In genomic region chr14:34715108-34715863, GRCh38 we compare ENCODE assay signal across 8 cellular contexts. TPM values are rescaled to one million over a fixed set of nuclear protein-coding genes. Genes with fewer than 3 reads are reported as not detected.
DNase-seq lines count a peak whose midpoint lies in the region; ATAC-seq and TF ChIP-seq lines count a peak whose summit lies in the region.

No MANE protein-coding gene starts in this region.

- H3K27me3 Mint-ChIP-seq in CD14-positive monocyte (ENCODE audit: low read depth in 3 of 3) (peaks cover 4 to 11% (median 8%) of the 10 kb centered on the region in 3 donors), neural crest cell (ENCODE audit: low read depth) (peaks cover 11% of the 10 kb centered on the region)

- H3K4me3 Mint-ChIP-seq in CD14-positive monocyte = peak overlapping the region; percentile 83 to 89
- peak overlapping the region; percentile 64 for H3K4me3 Mint-ChIP-seq in neural crest cell

- H3K36me3 ChIP-seq in MM.1S (replicated peaks; ENCODE audit: insufficient read depth, low read length) = no peaks in the 10 kb centered on the region
- H3K36me3 ChIP-seq in ectodermal cell (ENCODE audit: control insufficient read depth, insufficient read depth, low read length) = peaks cover 6% of the 10 kb centered on the region

- no peaks in the 10 kb centered on the region for H3K9me2 ChIP-seq in MM.1S (replicated peaks; ENCODE audit: insufficient read depth, low read length)

- peak overlapping the region; percentile 40; the same call in 1 of the 2 replicates for H3K9ac ChIP-seq in MM.1S (ENCODE audit: low read length)

- H3K36me3 Mint-ChIP-seq in CD14-positive monocyte (no peaks in the 10 kb centered on the region), neural crest cell (ENCODE audit: low read depth) (peaks cover 3% of the 10 kb centered on the region)

- H3K4me1 Mint-ChIP-seq in CD14-positive monocyte = peaks cover 20% of the 10 kb centered on the region
- H3K4me1 Mint-ChIP-seq in neural crest cell = peaks cover 19% of the 10 kb centered on the region

- H4K20me1 ChIP-seq in MM.1S (ENCODE audit: insufficient read depth, low read length) = no peaks in the 10 kb centered on the region

- H3K4me3 ChIP-seq in MM.1S (ENCODE audit: low read length) = peak overlapping the region; percentile 46; the same call in 1 of the 2 replicates
- peak overlapping the region; percentile 73 for H3K4me3 ChIP-seq in ectodermal cell (ENCODE audit: insufficient read depth, low read depth, low read length)

- no peaks in the 10 kb centered on the region for H3K27me3 ChIP-seq in MM.1S (replicated peaks; ENCODE audit: insufficient read depth, low read length)
- peaks cover 8% of the 10 kb centered on the region for H3K27me3 ChIP-seq in ectodermal cell (ENCODE audit: control insufficient read depth, insufficient read depth, low read length, poor library complexity, severe bottlenecking)

- TF ChIP-seq CTCF in CD14-positive monocyte (IDR thresholded peaks at IDR 0.05) (no peak), MM.1S (IDR thresholded peaks at IDR 0.05; ENCODE audit: low read length) (no peak), neural crest cell (conservative IDR thresholded peaks at IDR 0.05) (no peak)

- H3K4me1 ChIP-seq in MM.1S (ENCODE audit: low read length) (peaks cover 19% of the 10 kb centered on the region), ectodermal cell (ENCODE audit: control insufficient read depth, insufficient read depth, low read length) (peaks cover 5% of the 10 kb centered on the region)

- intact Hi-C loops in CD14-positive monocyte (cut with micrococcal nuclease) = no loop called here

- peaks cover 28% of the 10 kb centered on the region for H3K79me2 ChIP-seq in MM.1S (ENCODE audit: low read length)

- ATAC-seq in GM21447 (IDR thresholded peaks at IDR 0.05; ENCODE audit: unreplicated experiment) (no peak), HG03457 (IDR thresholded peaks at IDR 0.05; ENCODE audit: unreplicated experiment) (no peak)

- H3K4me2 ChIP-seq in MM.1S (ENCODE audit: low read depth, low read length) = peak overlapping the region; percentile 46

- H3K9me3 ChIP-seq in MM.1S (replicated peaks; ENCODE audit: insufficient read depth, low read length) = no peaks in the 10 kb centered on the region
- no peaks in the 10 kb centered on the region for H3K9me3 ChIP-seq in ectodermal cell (ENCODE audit: control insufficient read depth, low read length)

- WGBS in ectodermal cell, 2 experiments = 81 to 84% methylated on average over 8 to 9 of the region's 9 CpGs

- no peaks in the 10 kb centered on the region for H3K9me3 Mint-ChIP-seq in CD14-positive monocyte
- H3K9me3 Mint-ChIP-seq in neural crest cell = no peaks in the 10 kb centered on the region

- H3F3A ChIP-seq in MM.1S (ENCODE audit: insufficient read depth, low read length) = peaks cover 3% of the 10 kb centered on the region; the same call in 1 of the 2 replicates

- no peak overlapping the region for H2AFZ ChIP-seq in MM.1S (ENCODE audit: low read length)

- no peak for DNase-seq in CD14-positive monocyte (ENCODE audit: low spot score)
- no peak for DNase-seq in MM.1S
- no peak for DNase-seq in neural crest cell (ENCODE audit: low read depth, low spot score)
- no peak for DNase-seq in HPDE6-E6E7 (ENCODE audit: extremely low spot score)
- DNase-seq in NCI-H524 treated with DMSO at 0.1 percent for 48 hours (lab: John Stamatoyannopoulos, UW) = no peak

- no peak overlapping the region for H3K27ac ChIP-seq in MM.1S (ENCODE audit: low read length)
- H3K27ac ChIP-seq in ectodermal cell (ENCODE audit: insufficient read depth, low read depth, low read length, poor library complexity, severe bottlenecking) = no peak overlapping the region

- peak overlapping the region in 2 of 7 donors; percentile 4 to 46 for H3K27ac Mint-ChIP-seq in CD14-positive monocyte
- no peak overlapping the region for H3K27ac Mint-ChIP-seq in neural crest cell (ENCODE audit: unreplicated experiment)

RNA-seq across cellular contexts. Expression of gene CFL2, which starts 0.9 kb away (rescaled TPM):
- polyA plus RNA-seq in CD14-positive monocyte = 1 to 10 TPM; 3.5 to 3.8 TPM
- 35.3 TPM for polyA plus RNA-seq in ectodermal cell (2013, experiment 1 of 4)
- 28.8 TPM for polyA plus RNA-seq in ectodermal cell (2013, experiment 2 of 4)
- 34.6 TPM for polyA plus RNA-seq in ectodermal cell (2013, experiment 3 of 4)
- 32.6 TPM for polyA plus RNA-seq in ectodermal cell (2013, experiment 4 of 4)
- total RNA-seq in neural crest cell = 55.9 and 56.5 TPM in 2 replicates
